In the genomic region with DNA sequence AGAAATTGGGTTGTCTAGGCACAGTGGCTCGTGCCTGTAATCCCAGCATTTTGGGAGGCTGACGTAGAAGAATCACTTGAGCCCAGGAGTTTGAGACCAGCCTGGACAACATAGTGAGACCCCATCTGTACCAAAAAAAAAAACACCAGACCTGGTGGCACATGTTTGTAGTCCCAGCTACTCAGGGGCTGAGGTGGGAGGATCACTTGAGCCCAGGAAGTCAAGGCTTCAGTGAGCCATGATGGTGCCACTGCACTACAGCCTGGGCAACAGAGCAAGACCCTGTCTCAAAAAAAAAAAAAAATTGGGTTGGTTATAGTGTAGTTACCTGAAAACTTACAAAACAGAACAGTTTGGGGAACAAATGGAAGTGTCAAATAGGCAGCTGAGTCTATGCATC, we compare ENCODE assay signal across 2 cellular contexts.
TF ChIP-seq lines count a peak whose summit lies in the region.

No MANE protein-coding gene starts in this region.

TF ChIP-seq in WTC11, 78 proteins besides CTCF, POLR2A, EP300 and RAD21:
- peak; percentile 79 for TF ChIP-seq ZNF121 (CRISPR knock-in tag; IDR thresholded peaks at IDR 0.05)
TF ChIP-seq in WTC11: peak in this region for 1; not testable (repeated sequence) for 77.

TF ChIP-seq in HepG2, 621 proteins besides CTCF, POLR2A, EP300 and RAD21:
- peak; percentile 81 for TF ChIP-seq ZNF121 (CRISPR knock-in tag; IDR thresholded peaks at IDR 0.05)
